Comparison of ENCODE assay signal across 13 cellular contexts in genomic region chr12:105420046-105420445, GRCh38.
"Had no signal": no experiment of that assay in that cellular context is flagged by ENCODE, and none has a peak within 500 bp of the region (broad histone marks: within the 10 kb centered on the region; RNA-seq: fewer than 3 reads in every experiment).

No MANE protein-coding gene starts in this region.

- H2AFZ ChIP-seq: parathyroid adenoma had no signal

- ATAC-seq: stimulated activated memory B cell treated with anti-CD40 and anti-IgM and Interleukin-4, amounts not matched to agents 10 μg/mL and 1 μg/mL and 100 μg/mL, for 72 hours had no signal

- H3K9ac ChIP-seq: parathyroid adenoma had no signal

- H3K4me3 ChIP-seq: coronary artery, heart left ventricle, lung, prostate gland, spleen, tibial artery, upper lobe of right lung, vagina had no signal

- DNase-seq: upper lobe of right lung had no signal

- H3K27ac ChIP-seq: heart left ventricle, parathyroid adenoma, prostate gland, spleen, upper lobe of right lung, vagina had no signal

- H3K27me3 ChIP-seq: heart left ventricle, tibial artery, upper lobe of right lung, vagina had no signal

- H3K9me3 ChIP-seq: heart left ventricle, prostate gland, spleen, tibial artery, upper lobe of right lung, vagina had no signal

- H3K4me1 ChIP-seq: parathyroid adenoma, prostate gland, spleen, upper lobe of right lung, vagina had no signal

- H3K4me1 Mint-ChIP-seq: natural killer cell; stimulated activated memory B cell treated with anti-CD40 and anti-IgM and Interleukin-4, amounts not matched to agents 10 μg/mL and 1 μg/mL and 100 μg/mL, for 72 hours had no signal

- H3K36me3 ChIP-seq: heart left ventricle, prostate gland, spleen, tibial artery, upper lobe of right lung, vagina had no signal

- H3K9me3 Mint-ChIP-seq: natural killer cell; neural crest cell; stimulated activated memory B cell treated with anti-CD40 and anti-IgM and Interleukin-4, amounts not matched to agents 10 μg/mL and 1 μg/mL and 100 μg/mL, for 72 hours; stimulated activated naive CD8-positive, alpha-beta T cell treated with anti-CD3 and anti-CD28 coated beads, Interleukin-15, Interleukin-2, amounts not matched to agents 100 ng/mL and 50 ng/mL, for 24 hours had no signal

- H3K27ac Mint-ChIP-seq: natural killer cell; stimulated activated memory B cell treated with anti-CD40 and anti-IgM and Interleukin-4, amounts not matched to agents 10 μg/mL and 1 μg/mL and 100 μg/mL, for 72 hours; stimulated activated naive CD8-positive, alpha-beta T cell treated with anti-CD3 and anti-CD28 coated beads, Interleukin-15, Interleukin-2, amounts not matched to agents 100 ng/mL and 50 ng/mL, for 24 hours had no signal

- H3K4me3 Mint-ChIP-seq: natural killer cell; neural crest cell; stimulated activated memory B cell treated with anti-CD40 and anti-IgM and Interleukin-4, amounts not matched to agents 10 μg/mL and 1 μg/mL and 100 μg/mL, for 72 hours; stimulated activated naive CD8-positive, alpha-beta T cell treated with anti-CD3 and anti-CD28 coated beads, Interleukin-15, Interleukin-2, amounts not matched to agents 100 ng/mL and 50 ng/mL, for 24 hours had no signal

- H3K36me3 Mint-ChIP-seq: natural killer cell; stimulated activated memory B cell treated with anti-CD40 and anti-IgM and Interleukin-4, amounts not matched to agents 10 μg/mL and 1 μg/mL and 100 μg/mL, for 72 hours had no signal

- H3K79me2 ChIP-seq: parathyroid adenoma had no signal
